10 cellular contexts compared by ENCODE assay signal in genomic region chr10:78953124-78954008, GRCh38.
DNase-seq lines count a peak whose midpoint lies in the region; ATAC-seq and TF ChIP-seq lines count a peak whose summit lies in the region.
"Had no signal": no experiment of that assay in that cellular context is flagged by ENCODE, and none has a peak within 500 bp of the region (broad histone marks: within the 10 kb centered on the region; RNA-seq: fewer than 3 reads in every experiment).

No MANE protein-coding gene starts in this region.

- H3K4me3 ChIP-seq in Karpas-422 (ENCODE audit: low read length) = no peak overlapping the region
- no peak overlapping the region for H3K4me3 ChIP-seq in fibroblast of pulmonary artery (replicated peaks; ENCODE audit: low read depth, low read length)
- no peak overlapping the region for H3K4me3 ChIP-seq in spleen

- H3K27ac ChIP-seq in Karpas-422 (ENCODE audit: low read length) = no peak overlapping the region
- H3K27ac ChIP-seq in spleen = peak overlapping the region in 6 of 8 donors; percentile 51 to 71 (median 66)

- in situ Hi-C loops in ACHN (cut with HindIII; ENCODE audit: low pct_ligation_motif_present, low pct_unique_long_range_greater_than_20kb, low sequenced_read_pairs) = no loop called here

- H3K4me1 ChIP-seq in Karpas-422 (ENCODE audit: low read length) (peaks cover 63% of the 10 kb centered on the region), spleen (peaks cover 5 to 26% (median 14%) of the 10 kb centered on the region in 6 donors)

- H3K27me3 ChIP-seq in Karpas-422 (ENCODE audit: low read length) (no peaks in the 10 kb centered on the region), spleen (replicated peaks in 1 of 7) (no peaks in the 10 kb centered on the region)

- no peaks in the 10 kb centered on the region for H3K36me3 ChIP-seq in Karpas-422 (ENCODE audit: insufficient read depth, low read length)
- no peaks in the 10 kb centered on the region for H3K36me3 ChIP-seq in spleen

- H2AFZ ChIP-seq in Karpas-422 (ENCODE audit: low read length) = no peak overlapping the region

- H3K79me2 ChIP-seq in Karpas-422 (ENCODE audit: low read length) = no peaks in the 10 kb centered on the region

- TF ChIP-seq CTCF in fibroblast of pulmonary artery (IDR thresholded peaks at IDR 0.05; ENCODE audit: low read length, missing control alignments) = no peak
- no peak for TF ChIP-seq CTCF in spleen (IDR thresholded peaks at IDR 0.05 in 8 of 11, conservative IDR thresholded peaks at IDR 0.05 in 3 of 11)

- no peaks in the 10 kb centered on the region for H4K20me1 ChIP-seq in Karpas-422 (ENCODE audit: insufficient read depth, low read depth, low read length)

- H3K9me3 ChIP-seq in Karpas-422 (ENCODE audit: low read length) (no peaks in the 10 kb centered on the region), spleen (no peaks in the 10 kb centered on the region)

- TF ChIP-seq POLR2A in spleen (IDR thresholded peaks at IDR 0.05) = no peak

- H3K9ac ChIP-seq in Karpas-422 (ENCODE audit: low read length) = no peak overlapping the region

- DNase-seq in Karpas-422 (peak; percentile 73), fibroblast of pulmonary artery (ENCODE audit: low read depth) (peak; percentile 57), spleen (no peak), dedifferentiated amniotic fluid mesenchymal stem cell (ENCODE audit: extremely low spot score) (no peak), ACHN (no peak)
- DNase-seq in stimulated activated CD4-positive, alpha-beta T cell treated with anti-CD3 and anti-CD28 coated beads, Interleukin-1b, Interleukin-23, amount 100 ng/mL, for 48 hours = no peak
- DNase-seq: dermis blood vessel endothelial cell, midbrain had no signal

- WGBS in spleen, 5 donors = 28 to 46% (median 35%) methylated on average over 13 of the region's 13 CpGs

- ATAC-seq in GM19395 (IDR thresholded peaks at IDR 0.05; ENCODE audit: unreplicated experiment) = peak; percentile 73
- no peak for ATAC-seq in GM21390 (IDR thresholded peaks at IDR 0.05; ENCODE audit: unreplicated experiment)

- intact Hi-C loops in spleen (cut with DNase I; ENCODE audit: low total_unique reads) = no loop called here

- peak overlapping the region; percentile 43 for H3K4me2 ChIP-seq in Karpas-422 (ENCODE audit: low read depth, low read length, poor library complexity, severe bottlenecking)

- H3K9me2 ChIP-seq in Karpas-422 (replicated peaks; ENCODE audit: insufficient read depth, low read length) = no peaks in the 10 kb centered on the region

Comparison
In these comparisons a context has a peak if more than half of its experiments do, and no peak if none do; other contexts are left out.
1. DNase-seq: peak in Karpas-422 (single experiment) and fibroblast of pulmonary artery (single experiment); none in spleen (single experiment), dedifferentiated amniotic fluid mesenchymal stem cell (single experiment), stimulated activated CD4-positive, alpha-beta T cell treated with anti-CD3 and anti-CD28 coated beads, Interleukin-1b, Interleukin-23, amount 100 ng/mL, for 48 hours (single experiment) and ACHN (single experiment).